ENCODE assay signal across 1 cellular context in genomic region chr9:2032234-2032633, GRCh38.
TF ChIP-seq lines count a peak whose summit lies in the region.

No MANE protein-coding gene starts in this region.

TF ChIP-seq in K562, 482 proteins besides CTCF, POLR2A, EP300 and RAD21:
- no peak for TF ChIP-seq KDM1A (IDR thresholded peaks at IDR 0.05)
- no peak for TF ChIP-seq POLR2B (IDR thresholded peaks at IDR 0.05; ENCODE audit: low read depth, partially characterized antibody)
- no peak for TF ChIP-seq ZNF398 (CRISPR knock-in tag; IDR thresholded peaks at IDR 0.05)
- peak; percentile 36; the same call in 1 of the 2 replicates for TF ChIP-seq DPF2 (IDR thresholded peaks at IDR 0.05)
- TF ChIP-seq EHMT2 (IDR thresholded peaks at IDR 0.05) = peak; percentile 67; the same call in 1 of the 2 replicates
- TF ChIP-seq STAT5B (CRISPR knock-in tag; IDR thresholded peaks at IDR 0.05) = no peak
- TF ChIP-seq ARID1B (IDR thresholded peaks at IDR 0.05) = peak; percentile 46; the same call in 1 of the 2 replicates
- peak; percentile 31; the same call in 1 of the 2 replicates for TF ChIP-seq TCF3 (CRISPR knock-in tag; IDR thresholded peaks at IDR 0.05)
- TF ChIP-seq HDAC3 (IDR thresholded peaks at IDR 0.05; ENCODE audit: borderline replicate concordance, partially characterized antibody) = no peak
- peak; percentile 56 for TF ChIP-seq MYBL2 (IDR thresholded peaks at IDR 0.05; ENCODE audit: low read depth)
- TF ChIP-seq MYBL2 (CRISPR knock-in tag; IDR thresholded peaks at IDR 0.05; ENCODE audit: borderline replicate concordance) = no peak
- TF ChIP-seq SPI1 (IDR thresholded peaks at IDR 0.05; ENCODE audit: borderline replicate concordance, low read depth, low read length) = peak; percentile 33; the same call in 1 of the 2 replicates
- 0 out of 2 replicates have a peak, but pooled peaks have one; percentile 17 for TF ChIP-seq NCOR1 (IDR thresholded peaks at IDR 0.05)
- TF ChIP-seq PRDM10 (IDR thresholded peaks at IDR 0.05; ENCODE audit: partially characterized antibody) = peak; percentile 11
- peak; percentile 17; the same call in 1 of the 2 replicates for TF ChIP-seq SMARCA4 (IDR thresholded peaks at IDR 0.05)
- TF ChIP-seq CBFA2T3 (IDR thresholded peaks at IDR 0.05) = peak; percentile 57
